Comparison of ENCODE assay signal across 1 cellular context in the genomic region with DNA sequence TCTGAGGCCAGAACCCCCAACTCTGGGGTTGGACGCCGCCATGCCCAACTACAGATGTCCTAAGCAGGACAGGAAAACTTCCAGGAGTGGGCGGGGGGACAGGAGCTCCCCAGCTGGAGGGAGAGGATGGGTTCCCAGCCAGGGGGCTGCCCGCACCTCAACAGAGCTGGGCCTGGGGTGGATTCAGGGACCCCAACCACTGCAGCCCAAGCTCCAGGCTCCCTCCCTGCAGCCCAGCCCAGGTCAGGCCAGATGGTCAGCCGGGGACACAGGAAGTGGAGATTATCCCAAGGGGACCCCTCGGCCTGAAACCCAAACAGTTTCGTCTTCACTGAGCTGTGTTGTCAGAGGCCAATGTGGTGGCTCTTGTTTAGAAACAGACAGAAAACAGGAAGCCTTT.
TF ChIP-seq lines count a peak whose summit lies in the region.

No MANE protein-coding gene starts in this region.

TF ChIP-seq in WTC11, 78 proteins besides CTCF, POLR2A, EP300 and RAD21 (continued from another document):
- TF ChIP-seq AR (CRISPR knock-in tag; IDR thresholded peaks at IDR 0.05) (no peak), ZNF232 (CRISPR knock-in tag; IDR thresholded peaks at IDR 0.05) (no peak), MXD4 (CRISPR knock-in tag; IDR thresholded peaks at IDR 0.05; ENCODE audit: borderline replicate concordance) (no peak), TP53 (CRISPR knock-in tag; IDR thresholded peaks at IDR 0.05) (no peak), FOXJ3 (CRISPR knock-in tag; IDR thresholded peaks at IDR 0.05; ENCODE audit: borderline replicate concordance) (no peak)
